Comparison of ENCODE assay signal across 21 cellular contexts in the genomic region with DNA sequence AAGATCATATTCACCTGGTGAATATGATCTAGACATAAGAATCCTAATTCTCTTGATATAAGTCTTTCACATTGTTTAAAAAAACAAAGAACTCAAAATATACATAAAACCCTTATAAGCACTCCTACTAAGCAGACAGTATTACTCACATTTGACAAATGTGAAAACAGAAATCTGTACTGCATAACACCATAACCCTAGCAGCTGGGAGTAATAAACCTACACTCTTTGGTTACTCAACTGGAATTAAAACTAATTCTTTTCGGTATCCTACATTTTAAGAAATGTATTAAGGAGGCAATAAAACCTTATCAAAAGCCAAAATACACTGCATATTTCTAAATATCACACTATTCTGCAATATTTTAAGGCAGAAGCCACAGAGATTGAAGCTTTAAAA.
"Had no signal": no experiment of that assay in that cellular context is flagged by ENCODE, and none has a peak within 500 bp of the region (broad histone marks: within the 10 kb centered on the region; RNA-seq: fewer than 3 reads in every experiment).

No MANE protein-coding gene starts in this region.

- H3K4me3 ChIP-seq: coronary artery, esophagus squamous epithelium, lung, right atrium auricular region, suprapubic skin had no signal

- H3K9me3 Mint-ChIP-seq: activated naive CD4-positive, alpha-beta T cell treated with anti-CD3 and anti-CD28 coated beads, Interleukin-2, amount 50 U/mL, for 72 hours; brain; central memory CD8-positive, alpha-beta T cell; mesothelial cell of epicardium; nephron progenitor cell; stimulated activated naive CD8-positive, alpha-beta T cell treated with anti-CD3 and anti-CD28 coated beads, Interleukin-15, Interleukin-2, amounts not matched to agents 100 ng/mL and 50 ng/mL, for 24 hours; T-cell had no signal

- H3K27me3 ChIP-seq: esophagus squamous epithelium, right atrium auricular region, suprapubic skin had no signal

- H3K9me3 ChIP-seq: esophagus squamous epithelium, right atrium auricular region, suprapubic skin had no signal

- H3K27ac ChIP-seq: coronary artery, esophagus squamous epithelium, right atrium auricular region, suprapubic skin had no signal

- DNase-seq: activated CD4-positive, alpha-beta T cell treated with anti-CD3 and anti-CD28 coated beads for 36 hours; activated effector memory CD4-positive, alpha-beta T cell treated with anti-CD3 and anti-CD28 coated beads, Interleukin-2, amount 50 U/mL, for 16 hours; activated T-cell treated with anti-CD3 and anti-CD28 coated beads for 4 hours; effector CD4-positive, alpha-beta T cell; esophagus squamous epithelium; left colon; nephron progenitor cell; occipital lobe; small intestine; stimulated activated CD4-positive, alpha-beta T cell treated with anti-CD3 and anti-CD28 coated beads, Interleukin-4, amount 100 ng/mL, for 24 hours; T-cell; trophoblast cell had no signal

- H3K4me3 Mint-ChIP-seq: activated CD4-positive, alpha-beta T cell treated with anti-CD3 and anti-CD28 coated beads for 36 hours; brain; central memory CD8-positive, alpha-beta T cell; mesothelial cell of epicardium; nephron progenitor cell; stimulated activated naive CD8-positive, alpha-beta T cell treated with anti-CD3 and anti-CD28 coated beads, Interleukin-15, Interleukin-2, amounts not matched to agents 100 ng/mL and 50 ng/mL, for 24 hours; T-cell had no signal

- H3K27ac Mint-ChIP-seq: activated CD4-positive, alpha-beta T cell treated with anti-CD3 and anti-CD28 coated beads for 36 hours; activated naive CD4-positive, alpha-beta T cell treated with anti-CD3 and anti-CD28 coated beads, Interleukin-2, amount 50 U/mL, for 72 hours; mesothelial cell of epicardium; nephron progenitor cell; stimulated activated naive CD8-positive, alpha-beta T cell treated with anti-CD3 and anti-CD28 coated beads, Interleukin-15, Interleukin-2, amounts not matched to agents 100 ng/mL and 50 ng/mL, for 24 hours; T-cell had no signal

- ATAC-seq: activated CD4-positive, alpha-beta T cell treated with anti-CD3 and anti-CD28 coated beads for 36 hours; activated naive CD4-positive, alpha-beta T cell treated with anti-CD3 and anti-CD28 coated beads, Interleukin-2, amount 50 U/mL, for 72 hours; left colon; T-cell had no signal

- H3K27me3 Mint-ChIP-seq: activated CD4-positive, alpha-beta T cell treated with anti-CD3 and anti-CD28 coated beads for 36 hours; central memory CD8-positive, alpha-beta T cell; stimulated activated naive CD8-positive, alpha-beta T cell treated with anti-CD3 and anti-CD28 coated beads, Interleukin-15, Interleukin-2, amounts not matched to agents 100 ng/mL and 50 ng/mL, for 24 hours; T-cell had no signal
